11 cellular contexts compared by ENCODE assay signal in the genomic region with DNA sequence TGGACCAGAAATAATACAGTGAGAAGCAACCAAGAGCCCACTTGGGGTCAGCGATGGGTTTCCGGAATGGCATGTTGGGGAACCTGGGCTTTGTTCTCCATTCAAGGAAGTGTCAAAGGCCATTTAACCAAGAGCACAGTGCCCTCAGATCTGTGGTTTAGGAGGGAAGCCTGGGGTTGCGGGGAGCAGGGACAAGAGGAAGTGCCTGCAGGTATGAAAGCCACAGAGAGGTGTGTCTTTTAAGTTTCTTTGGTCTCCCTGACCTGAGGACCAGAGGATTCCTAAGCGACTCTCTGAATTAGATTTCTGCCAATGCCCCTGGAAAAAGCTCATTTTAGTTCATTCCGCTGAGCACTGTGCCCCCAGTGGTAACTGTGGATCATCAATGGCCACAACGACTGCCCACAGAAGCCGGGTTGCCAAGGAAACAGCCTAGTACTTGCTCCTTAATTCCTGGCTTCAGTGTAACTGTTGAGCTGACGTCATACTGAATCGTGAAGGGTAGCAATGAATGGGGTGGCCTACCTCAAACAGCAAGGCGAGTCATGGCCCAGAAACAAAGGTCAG.
DNase-seq lines count a peak whose midpoint lies in the region; ATAC-seq and TF ChIP-seq lines count a peak whose summit lies in the region.
"Had no signal": no experiment of that assay in that cellular context is flagged by ENCODE, and none has a peak within 500 bp of the region (broad histone marks: within the 10 kb centered on the region; RNA-seq: fewer than 3 reads in every experiment).

No MANE protein-coding gene starts in this region.

- ATAC-seq in heart left ventricle: no peak
- ATAC-seq: right lobe of liver had no signal

- H3K4me3 ChIP-seq in vagina (no peak overlapping the region), heart left ventricle (no peak overlapping the region)
- H3K4me3 ChIP-seq: right lobe of liver had no signal

- H3K4me1 ChIP-seq in vagina: no peaks in the 10 kb centered on the region
- H3K4me1 ChIP-seq in heart left ventricle: no peaks in the 10 kb centered on the region
- H3K4me1 ChIP-seq: right lobe of liver had no signal

- TF ChIP-seq CTCF in vagina (IDR thresholded peaks at IDR 0.05): no peak
- TF ChIP-seq CTCF in heart left ventricle (IDR thresholded peaks at IDR 0.05): no peak
- no peak for TF ChIP-seq CTCF in GM13977 (IDR thresholded peaks at IDR 0.05; ENCODE audit: extremely low read depth, insufficient read depth, missing control alignments)

- in situ Hi-C loops in GM13977 (cut with MboI; ENCODE audit: low pct_unique_long_range_greater_than_20kb, low sequenced_read_pairs, unreplicated experiment): no loop called here

- intact Hi-C loops in vagina (cut with DNase I): no loop called here
- intact Hi-C loops in heart left ventricle (cut with DNase I): no loop called here

- H3K27ac ChIP-seq in vagina (no peak overlapping the region), heart left ventricle (no peak overlapping the region)
- H3K27ac ChIP-seq: right lobe of liver had no signal

- 60 to 82% (median 66%) methylated on average over 10 of the region's 10 CpGs for WGBS in heart left ventricle, 4 donors

- DNase-seq in SKM-1 treated with dmso at 0.1 percent for 144 hours (lab: John Stamatoyannopoulos, UW; ENCODE audit: unreplicated experiment) (peak; percentile 59), SKM-1 (lab: John Stamatoyannopoulos, UW; ENCODE audit: unreplicated experiment) (no peak), RPMI8226 (peak; percentile 9), fibroblast of peridontal ligament (ENCODE audit: extremely low read depth) (peak; percentile 26), vagina (ENCODE audit: extremely low spot score in 2 of 2) (no peak), heart left ventricle (no peak), GM13977 (ENCODE audit: low spot score) (no peak)
- peak; percentile 8 to 10 for DNase-seq in stimulated activated CD8-positive, alpha-beta memory T cell treated with anti-CD3 and anti-CD28 coated beads, Interleukin-15, amount 100 ng/mL, for 48 hours (ENCODE audit: low read depth in 2 of 2)
- DNase-seq: activated T-cell treated with anti-CD3 and anti-CD28 coated beads, Interleukin-2, amount 50 U/mL, for 24 hours; NCI-H1436 had no signal

- H3K36me3 ChIP-seq in vagina (no peaks in the 10 kb centered on the region), heart left ventricle (no peaks in the 10 kb centered on the region)
- H3K36me3 ChIP-seq: right lobe of liver had no signal

- H3K9me3 ChIP-seq in vagina (no peaks in the 10 kb centered on the region), heart left ventricle (peaks cover 0 to 13% (median 0%) of the 10 kb centered on the region in 12 donors)
- H3K9me3 ChIP-seq: right lobe of liver had no signal

- H3K27me3 ChIP-seq in vagina (no peaks in the 10 kb centered on the region), heart left ventricle (no peaks in the 10 kb centered on the region)
- H3K27me3 ChIP-seq: right lobe of liver had no signal

- no peak for TF ChIP-seq POLR2A in vagina (IDR thresholded peaks at IDR 0.05)
- TF ChIP-seq POLR2A in heart left ventricle (IDR thresholded peaks at IDR 0.05): no peak

Comparison
In these comparisons a context has a peak if more than half of its experiments do, and no peak if none do; other contexts are left out.
1. DNase-seq: peak in SKM-1 treated with dmso at 0.1 percent for 144 hours (single experiment), RPMI8226 (single experiment), fibroblast of peridontal ligament (single experiment) and stimulated activated CD8-positive, alpha-beta memory T cell treated with anti-CD3 and anti-CD28 coated beads, Interleukin-15, amount 100 ng/mL, for 48 hours (2 of 2); none in SKM-1 (single experiment), vagina (0 of 2), heart left ventricle (0 of 5) and GM13977 (single experiment).